ENCODE assay signal across 25 cellular contexts in the genomic region with DNA sequence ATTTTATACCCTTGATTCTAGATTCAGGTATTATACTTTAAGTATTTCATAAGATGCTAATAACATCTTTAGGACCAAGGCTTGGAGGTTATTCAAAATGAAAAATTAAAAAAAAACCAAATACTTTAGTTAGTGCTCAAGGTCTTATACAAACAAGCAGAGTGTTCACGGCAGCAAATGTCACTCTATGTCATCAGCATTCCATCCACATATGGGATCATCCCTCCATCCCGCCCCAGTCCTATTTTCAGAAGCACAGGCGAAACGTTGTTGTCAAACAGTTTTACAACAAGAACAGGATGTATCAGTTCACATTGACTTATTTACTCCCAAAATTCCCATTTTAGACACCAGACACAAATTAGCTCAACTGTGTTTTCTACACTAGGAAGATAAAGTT.
"Had no signal": no experiment of that assay in that cellular context is flagged by ENCODE, and none has a peak within 500 bp of the region (broad histone marks: within the 10 kb centered on the region; RNA-seq: fewer than 3 reads in every experiment).

No MANE protein-coding gene starts in this region.

- H3K4me1 ChIP-seq: ascending aorta, esophagus muscularis mucosa, heart left ventricle, pancreas, prostate gland, vagina had no signal

- ATAC-seq: heart left ventricle; left cardiac atrium; pancreas; sciatic nerve; stimulated activated effector memory CD8-positive, alpha-beta T cell treated with anti-CD3 and anti-CD28 coated beads, Interleukin-12 subunit alpha, Interleukin-12 subunit beta, amount 100 ng/mL, for 72 hours had no signal

- H3K9me3 ChIP-seq: ascending aorta, esophagus muscularis mucosa, neutrophil, pancreas, prostate gland, thoracic aorta, vagina had no signal

- H3K36me3 ChIP-seq: ascending aorta, esophagus muscularis mucosa, heart left ventricle, neutrophil, pancreas, prostate gland, thoracic aorta, vagina had no signal

- DNase-seq: activated CD4-positive, alpha-beta T cell treated with anti-CD3 and anti-CD28 coated beads for 48 hours; activated CD4-positive, alpha-beta T cell treated with anti-CD3 and anti-CD28 coated beads, Interleukin-2, amount 50 U/mL, for 48 hours; activated CD8-positive, alpha-beta memory T cell treated with anti-CD3 and anti-CD28 coated beads for 24 hours; activated effector memory CD4-positive, alpha-beta T cell treated with Interleukin-2 at 50 U/mL for 16 hours; activated naive CD4-positive, alpha-beta T cell treated with anti-CD3 and anti-CD28 coated beads for 36 hours; activated naive CD8-positive, alpha-beta T cell treated with anti-CD3 and anti-CD28 coated beads for 36 hours; endodermal cell; heart left ventricle; islet precursor cell; left cardiac atrium; mammary epithelial cell; naive B cell; nephron progenitor cell; pancreas; retina; small intestine; stimulated activated CD4-positive, alpha-beta T cell treated with anti-CD3 and anti-CD28 coated beads, Interleukin-4, amount 100 ng/mL, for 24 hours had no signal

- H3K4me3 ChIP-seq: ascending aorta, esophagus muscularis mucosa, heart left ventricle, pancreas, prostate gland, thoracic aorta, vagina had no signal

- H3K27me3 ChIP-seq: ascending aorta, esophagus muscularis mucosa, heart left ventricle, neutrophil, pancreas, vagina had no signal
